10 cellular contexts compared by ENCODE assay signal in genomic region chr7:27242580-27243339, GRCh38. TPM values are rescaled to one million over a fixed set of nuclear protein-coding genes. Genes with fewer than 3 reads are reported as not detected.
DNase-seq lines count a peak whose midpoint lies in the region; ATAC-seq, FAIRE-seq and TF ChIP-seq lines count a peak whose summit lies in the region.
"Had no signal": no experiment of that assay in that cellular context is flagged by ENCODE, and none has a peak within 500 bp of the region (broad histone marks: within the 10 kb centered on the region; RNA-seq: fewer than 3 reads in every experiment).

Gene EVX1 (plus strand): TSS chr7:27242802. CDS start chr7:27243031, 229 bp downstream.

- H3K27ac ChIP-seq in smooth muscle cell (ENCODE audit: low read depth): no peak within 1 kb of the TSS

- H2AFZ ChIP-seq in smooth muscle cell (ENCODE audit: low read depth): peak within 1 kb of the TSS; percentile 94

- peaks cover 15% of the 10 kb centered on the region for H3F3A ChIP-seq in smooth muscle cell (ENCODE audit: low read depth)

- peak; percentile 54 to 84 (median 73) for DNase-seq in NCI-H1417 (lab: John Stamatoyannopoulos, UW)
- no peak for DNase-seq in NCI-H1417 treated with DMSO at 0.1 percent for 48 hours (lab: John Stamatoyannopoulos, UW)
- peak; percentile 93 for DNase-seq in NCI-H748 (lab: John Stamatoyannopoulos, UW; ENCODE audit: unreplicated experiment)
- DNase-seq in effector memory CD8-positive, alpha-beta T cell: peak in 1 of 3 experiments; percentile 4
- DNase-seq in smooth muscle cell (lab: John Stamatoyannopoulos, UW; ENCODE audit: unreplicated experiment): no peak
- no peak for DNase-seq in nucleus accumbens (lab: John Stamatoyannopoulos, UW)
- no peak for DNase-seq in RCC 7860 (ENCODE audit: low spot score)

- peak; percentile 51 for ATAC-seq in effector memory CD8-positive, alpha-beta T cell (replicated peaks)
- ATAC-seq in GM18868 (IDR thresholded peaks at IDR 0.05; ENCODE audit: unreplicated experiment): no peak

- peaks cover 37% of the 10 kb centered on the region for H3K79me2 ChIP-seq in smooth muscle cell (ENCODE audit: low read depth)

- H3K36me3 Mint-ChIP-seq in effector memory CD8-positive, alpha-beta T cell (ENCODE audit: insufficient read depth): peaks cover 8% of the 10 kb centered on the region

- WGBS in smooth muscle cell (ENCODE audit: low lambda C conversion rate): under 1% methylated on average over 61 of the region's 62 CpGs

- no peak for FAIRE-seq in RCC 7860 (lab: Jason Lieb, UNC)

- peaks cover 54% of the 10 kb centered on the region for H3K27me3 ChIP-seq in smooth muscle cell (ENCODE audit: low read depth)

- no peak within 1 kb of the TSS for H3K27ac Mint-ChIP-seq in effector memory CD8-positive, alpha-beta T cell

- peak within 1 kb of the TSS; percentile 44 for H3K9ac ChIP-seq in smooth muscle cell (ENCODE audit: low read depth)

- peaks cover 13 to 18% of the 10 kb centered on the region in 2 donors for H3K4me1 Mint-ChIP-seq in effector memory CD8-positive, alpha-beta T cell (ENCODE audit: low read depth in 2 of 2)

- H3K4me1 ChIP-seq in smooth muscle cell (ENCODE audit: low read depth): peaks cover 44% of the 10 kb centered on the region

- H3K9me3 Mint-ChIP-seq in effector memory CD8-positive, alpha-beta T cell: no peaks in the 10 kb centered on the region

- H3K4me2 ChIP-seq in smooth muscle cell: peak within 1 kb of the TSS; percentile 97

- peak within 1 kb of the TSS; percentile 40 to 54 for H3K4me3 Mint-ChIP-seq in effector memory CD8-positive, alpha-beta T cell

- peak within 1 kb of the TSS; percentile 72 for H3K4me3 ChIP-seq in smooth muscle cell

- no peaks in the 10 kb centered on the region for H3K36me3 ChIP-seq in smooth muscle cell (ENCODE audit: low read depth)

- no peaks in the 10 kb centered on the region for H4K20me1 ChIP-seq in smooth muscle cell (ENCODE audit: low read depth)

- H3K27me3 Mint-ChIP-seq in effector memory CD8-positive, alpha-beta T cell: peaks cover 84 to 100% of the 10 kb centered on the region in 2 donors

- no peak for TF ChIP-seq CTCF in smooth muscle cell (IDR thresholded peaks at IDR 0.05; ENCODE audit: borderline replicate concordance, insufficient read depth, poor library complexity, severe bottlenecking)

- H3K9me3 ChIP-seq in smooth muscle cell (replicated peaks; ENCODE audit: low read depth): no peaks in the 10 kb centered on the region

RNA-seq across cellular contexts. Expression of gene EVX1, which starts in this region (rescaled TPM):
- total RNA-seq in smooth muscle cell: 0.18 and 0.36 TPM in 2 replicates
- polyA plus RNA-seq in smooth muscle cell: 2.0 and 2.6 TPM in 2 replicates
- total RNA-seq: mononuclear cell had no signal
- polyA plus RNA-seq: AG04450 had no signal

Comparison
In these comparisons a context has a peak if more than half of its experiments do, and no peak if none do; other contexts are left out.
1. DNase-seq: peak in NCI-H1417 (3 of 3) and NCI-H748 (single experiment); none in NCI-H1417 treated with DMSO at 0.1 percent for 48 hours (single experiment), smooth muscle cell (single experiment), nucleus accumbens (0 of 56) and RCC 7860 (single experiment).